Comparison of ENCODE assay signal across 19 cellular contexts in the genomic region with DNA sequence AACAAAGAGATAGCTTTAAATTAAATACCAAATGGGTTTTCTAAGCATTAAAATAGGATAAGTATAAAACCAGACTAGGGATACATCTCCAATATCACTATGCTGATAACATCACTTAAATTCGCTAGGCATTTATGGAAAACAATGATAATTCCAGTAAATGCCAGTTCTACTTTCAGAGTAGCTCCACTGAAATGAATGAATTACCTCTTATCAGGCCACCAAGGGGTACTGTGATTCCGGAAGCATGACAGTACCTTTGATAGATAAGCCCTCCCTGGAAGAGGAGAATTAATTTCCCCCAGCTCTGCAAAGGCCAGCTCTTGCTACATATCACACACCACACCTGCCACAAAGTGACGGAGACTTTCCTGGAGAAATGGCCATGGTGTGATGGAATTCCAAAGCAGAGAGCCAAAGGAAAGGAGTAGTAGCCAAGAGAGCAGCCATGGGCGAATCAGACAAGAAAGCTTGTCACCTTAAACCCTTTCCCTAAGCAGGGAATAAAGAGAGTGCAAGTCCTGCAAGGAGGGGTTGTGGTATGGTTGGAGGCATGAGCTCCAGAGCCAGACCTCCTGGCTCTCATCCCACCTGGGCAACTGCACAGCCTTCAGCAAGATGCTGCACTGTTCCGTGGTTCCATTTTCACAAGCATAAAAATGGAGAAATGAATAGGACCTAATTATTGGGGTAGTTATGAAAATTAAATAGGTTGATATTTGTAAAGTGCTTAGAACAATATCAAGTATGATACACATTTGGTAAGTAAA.
DNase-seq lines count a peak whose midpoint lies in the region; ATAC-seq and TF ChIP-seq lines count a peak whose summit lies in the region.
"Had no signal": no experiment of that assay in that cellular context is flagged by ENCODE, and none has a peak within 500 bp of the region (broad histone marks: within the 10 kb centered on the region; RNA-seq: fewer than 3 reads in every experiment).

No MANE protein-coding gene starts in this region.

- no peaks in the 10 kb centered on the region for H3K9me3 Mint-ChIP-seq in activated naive CD8-positive, alpha-beta T cell treated with anti-CD3 and anti-CD28 coated beads, Interleukin-2, amount 50 U/mL, for 24 hours
- H3K9me3 Mint-ChIP-seq in naive thymus-derived CD4-positive, alpha-beta T cell: peaks cover 0 to 7% (median 2%) of the 10 kb centered on the region in 11 donors
- H3K9me3 Mint-ChIP-seq: GM23338 had no signal

- no peaks in the 10 kb centered on the region for H3K27me3 ChIP-seq in BE2C
- peaks cover 0 to 6% of the 10 kb centered on the region in 2 donors for H3K27me3 ChIP-seq in naive thymus-derived CD4-positive, alpha-beta T cell (ENCODE audit: control insufficient read depth in 2 of 2, insufficient read depth in 2 of 2, low read length in 2 of 2)

- H3K4me1 ChIP-seq in BE2C: peaks cover 30% of the 10 kb centered on the region
- H3K4me1 ChIP-seq in naive thymus-derived CD4-positive, alpha-beta T cell (ENCODE audit: control insufficient read depth in 2 of 2, insufficient read depth in 2 of 2, low read length in 2 of 2): no peaks in the 10 kb centered on the region

- H3K27me3 Mint-ChIP-seq in activated naive CD8-positive, alpha-beta T cell treated with anti-CD3 and anti-CD28 coated beads, Interleukin-2, amount 50 U/mL, for 24 hours: peaks cover 2% of the 10 kb centered on the region
- H3K27me3 Mint-ChIP-seq in naive thymus-derived CD4-positive, alpha-beta T cell: peaks cover 0 to 23% (median 12%) of the 10 kb centered on the region in 5 donors

- intact Hi-C loops in naive thymus-derived CD4-positive, alpha-beta T cell (cut with micrococcal nuclease): no loop called here

- no peaks in the 10 kb centered on the region for H3K36me3 ChIP-seq in BE2C
- no peaks in the 10 kb centered on the region for H3K36me3 ChIP-seq in naive thymus-derived CD4-positive, alpha-beta T cell (ENCODE audit: control insufficient read depth in 2 of 3, insufficient read depth in 3 of 3, low read length in 3 of 3)

- no peaks in the 10 kb centered on the region for H3K4me1 Mint-ChIP-seq in activated naive CD8-positive, alpha-beta T cell treated with anti-CD3 and anti-CD28 coated beads, Interleukin-2, amount 50 U/mL, for 24 hours
- no peaks in the 10 kb centered on the region for H3K4me1 Mint-ChIP-seq in naive thymus-derived CD4-positive, alpha-beta T cell

- DNase-seq in NCI-H82 (lab: John Stamatoyannopoulos, UW) (peak; percentile 24), NCI-H82 treated with DMSO at 0.1 percent for 48 hours (lab: John Stamatoyannopoulos, UW; ENCODE audit: unreplicated experiment) (no peak), BE2C (peak; percentile 48), NCI-H146 (lab: John Stamatoyannopoulos, UW) (peak; percentile 81), cerebellar cortex (ENCODE audit: low spot score) (peak; percentile 93)
- no peak for DNase-seq in activated naive CD8-positive, alpha-beta T cell treated with anti-CD3 and anti-CD28 coated beads, Interleukin-2, amount 50 U/mL, for 24 hours
- DNase-seq in naive thymus-derived CD4-positive, alpha-beta T cell: no peak
- DNase-seq: ACHN, AML-193, COR-L47, DND-41, GDM1, NCI-H1436 treated with DMSO at 0.1 percent for 48 hours, NCI-H2081 treated with DMSO at 0.1 percent for 48 hours, NCI-H226, NCI-H526 had no signal

- no peak for TF ChIP-seq CTCF in BE2C (IDR thresholded peaks at IDR 0.05; ENCODE audit: low read depth, low read length)

- H3K4me3 ChIP-seq in BE2C (ENCODE audit: low read depth, low read length): peak overlapping the region; percentile 5
- no peak overlapping the region for H3K4me3 ChIP-seq in naive thymus-derived CD4-positive, alpha-beta T cell (ENCODE audit: low read length)
- H3K4me3 ChIP-seq: GM12878, GM23338 had no signal

- no peak overlapping the region for H3K4me3 Mint-ChIP-seq in activated naive CD8-positive, alpha-beta T cell treated with anti-CD3 and anti-CD28 coated beads, Interleukin-2, amount 50 U/mL, for 24 hours
- H3K4me3 Mint-ChIP-seq in naive thymus-derived CD4-positive, alpha-beta T cell: no peak overlapping the region
- H3K4me3 Mint-ChIP-seq: GM23338 had no signal

- H3K36me3 Mint-ChIP-seq in activated naive CD8-positive, alpha-beta T cell treated with anti-CD3 and anti-CD28 coated beads, Interleukin-2, amount 50 U/mL, for 24 hours (ENCODE audit: low read depth): no peaks in the 10 kb centered on the region
- H3K36me3 Mint-ChIP-seq in naive thymus-derived CD4-positive, alpha-beta T cell: peaks cover 0 to 4% (median 0%) of the 10 kb centered on the region in 5 donors

- no peaks in the 10 kb centered on the region for H3K9me3 ChIP-seq in BE2C
- no peaks in the 10 kb centered on the region for H3K9me3 ChIP-seq in naive thymus-derived CD4-positive, alpha-beta T cell (ENCODE audit: control insufficient read depth in 2 of 3, low read length in 3 of 3)

- POLR2A ChIA-PET in naive thymus-derived CD4-positive, alpha-beta T cell (lab: Charles Lee): no interaction called here

- ATAC-seq in activated naive CD8-positive, alpha-beta T cell treated with anti-CD3 and anti-CD28 coated beads, Interleukin-2, amount 50 U/mL, for 24 hours: no peak
- no peak for ATAC-seq in naive thymus-derived CD4-positive, alpha-beta T cell
- ATAC-seq in GM18868 (IDR thresholded peaks at IDR 0.05; ENCODE audit: unreplicated experiment): no peak
- ATAC-seq: GM12878, GM23338 had no signal

- no peak overlapping the region for H3K27ac ChIP-seq in naive thymus-derived CD4-positive, alpha-beta T cell (ENCODE audit: low read depth, low read length)

- H3K27ac Mint-ChIP-seq in activated naive CD8-positive, alpha-beta T cell treated with anti-CD3 and anti-CD28 coated beads, Interleukin-2, amount 50 U/mL, for 24 hours: no peak overlapping the region
- no peak overlapping the region for H3K27ac Mint-ChIP-seq in naive thymus-derived CD4-positive, alpha-beta T cell
- H3K27ac Mint-ChIP-seq: GM23338 had no signal

- CTCF ChIA-PET in naive thymus-derived CD4-positive, alpha-beta T cell (lab: Charles Lee): no interaction called here

Comparison
In these comparisons a context has a peak if more than half of its experiments do, and no peak if none do; other contexts are left out.
1. DNase-seq: peak in NCI-H82 (single experiment), BE2C (single experiment), NCI-H146 (single experiment) and cerebellar cortex (single experiment); none in NCI-H82 treated with DMSO at 0.1 percent for 48 hours (single experiment), activated naive CD8-positive, alpha-beta T cell treated with anti-CD3 and anti-CD28 coated beads, Interleukin-2, amount 50 U/mL, for 24 hours (single experiment) and naive thymus-derived CD4-positive, alpha-beta T cell (0 of 9).